Comparison of ENCODE assay signal across 29 cellular contexts in the genomic region with DNA sequence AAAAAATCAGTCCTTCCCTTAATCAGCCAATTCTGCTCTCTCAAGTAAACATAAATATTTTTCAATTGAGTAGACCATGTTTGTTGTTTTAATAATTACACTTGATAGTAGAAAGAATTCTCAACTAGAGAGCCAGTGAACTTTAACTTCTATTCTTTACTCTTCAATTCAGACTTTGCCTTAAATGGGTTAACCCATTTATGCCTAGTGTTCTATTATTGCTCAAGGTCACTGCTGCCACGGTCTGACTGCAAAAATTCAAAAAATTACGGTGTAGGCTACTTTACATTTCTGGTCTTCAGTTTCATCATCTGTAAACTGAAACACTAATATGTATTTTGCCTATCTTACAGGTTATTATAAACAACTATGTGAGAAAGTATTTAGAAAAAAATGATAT.
"Had no signal": no experiment of that assay in that cellular context is flagged by ENCODE, and none has a peak within 500 bp of the region (broad histone marks: within the 10 kb centered on the region; RNA-seq: fewer than 3 reads in every experiment).

No MANE protein-coding gene starts in this region.

- FAIRE-seq: keratinocyte, urothelium cell line had no signal

- ATAC-seq: left cardiac atrium; left lung; mucosa of descending colon; naive thymus-derived CD4-positive, alpha-beta T cell; natural killer cell treated with Interleukin-12 subunit alpha and Interleukin-12 subunit beta and Interleukin-15 and Interleukin-18, amount 100 ng/mL, for 72 hours; sciatic nerve; upper lobe of right lung had no signal

- H3K27ac Mint-ChIP-seq: immature natural killer cell; natural killer cell treated with Interleukin-12 subunit alpha and Interleukin-12 subunit beta and Interleukin-15 and Interleukin-18, amount 100 ng/mL, for 72 hours; progenitor cell of endocrine pancreas; stimulated activated naive CD8-positive, alpha-beta T cell treated with anti-CD3 and anti-CD28 coated beads, Interleukin-15, Interleukin-2, amounts not matched to agents 100 ng/mL and 50 ng/mL, for 24 hours had no signal

- H3K9me3 Mint-ChIP-seq: immature natural killer cell; natural killer cell treated with Interleukin-12 subunit alpha and Interleukin-12 subunit beta and Interleukin-15 and Interleukin-18, amount 100 ng/mL, for 72 hours; stimulated activated naive CD8-positive, alpha-beta T cell treated with anti-CD3 and anti-CD28 coated beads, Interleukin-15, Interleukin-2, amounts not matched to agents 100 ng/mL and 50 ng/mL, for 24 hours had no signal

- H3K27me3 ChIP-seq: left lung, ovary, right atrium auricular region, suprapubic skin, tibial artery, upper lobe of right lung had no signal

- H3K27me3 Mint-ChIP-seq: naive thymus-derived CD4-positive, alpha-beta T cell; natural killer cell treated with Interleukin-12 subunit alpha and Interleukin-12 subunit beta and Interleukin-15 and Interleukin-18, amount 100 ng/mL, for 72 hours; progenitor cell of endocrine pancreas; stimulated activated naive CD8-positive, alpha-beta T cell treated with anti-CD3 and anti-CD28 coated beads, Interleukin-15, Interleukin-2, amounts not matched to agents 100 ng/mL and 50 ng/mL, for 24 hours had no signal

- H3K9me3 ChIP-seq: left lung, mucosa of descending colon, ovary, right atrium auricular region, suprapubic skin, thoracic aorta, tibial artery, upper lobe of right lung had no signal

- H3K36me3 ChIP-seq: ovary had no signal

- DNase-seq: head of caudate nucleus; hypothalamus; immature natural killer cell; kidney glomerular epithelial cell; left cardiac atrium; left lung; midbrain; mucosa of descending colon; naive thymus-derived CD4-positive, alpha-beta T cell; ovary; stimulated activated CD4-positive, alpha-beta T cell treated with anti-CD3 and anti-CD28 coated beads, Interleukin-12 subunit alpha, Interleukin-12 subunit beta, amount 100 ng/mL, for 4 hours; stimulated activated CD4-positive, alpha-beta T cell treated with anti-CD3 and anti-CD28 coated beads, Interleukin-15, amount 100 ng/mL, for 24 hours; stimulated activated CD4-positive, alpha-beta T cell treated with anti-CD3 and anti-CD28 coated beads, Interleukin-2, amount 100 ng/mL, for 24 hours; stimulated activated CD4-positive, alpha-beta T cell treated with anti-CD3 and anti-CD28 coated beads, Interleukin-4, amount 100 ng/mL, for 1 hour; stimulated activated naive CD4-positive, alpha-beta T cell; tibial artery; trophoblast cell; upper lobe of right lung had no signal

- H3K4me3 ChIP-seq: left lung, lung, mucosa of descending colon, ovary, right atrium auricular region, skin epidermis, suprapubic skin, thoracic aorta, tibial artery, upper lobe of right lung had no signal

- H3K4me3 Mint-ChIP-seq: immature natural killer cell; naive thymus-derived CD4-positive, alpha-beta T cell; natural killer cell treated with Interleukin-12 subunit alpha and Interleukin-12 subunit beta and Interleukin-15 and Interleukin-18, amount 100 ng/mL, for 72 hours; stimulated activated naive CD8-positive, alpha-beta T cell treated with anti-CD3 and anti-CD28 coated beads, Interleukin-15, Interleukin-2, amounts not matched to agents 100 ng/mL and 50 ng/mL, for 24 hours had no signal

- H3K4me1 ChIP-seq: left lung, right atrium auricular region, suprapubic skin, tibial artery, upper lobe of right lung had no signal

- H3K27ac ChIP-seq: left lung, ovary, right atrium auricular region, skin epidermis, suprapubic skin, thoracic aorta, tibial artery, upper lobe of right lung had no signal
